Comparison of ENCODE assay signal across 13 cellular contexts in genomic region chr12:40032433-40033259, GRCh38.
DNase-seq lines count a peak whose midpoint lies in the region; ATAC-seq and TF ChIP-seq lines count a peak whose summit lies in the region.
"Had no signal": no experiment of that assay in that cellular context is flagged by ENCODE, and none has a peak within 500 bp of the region (broad histone marks: within the 10 kb centered on the region; RNA-seq: fewer than 3 reads in every experiment).

No MANE protein-coding gene starts in this region.

- WGBS in endodermal cell (ENCODE audit: insufficient coverage in 1 of 2, insufficient read length in 1 of 2), 2 experiments: 67% methylated on average over 5 of the region's 5 CpGs; no CpG with 5 or more reads in 1 of the 2 experiments

- peaks cover 44% of the 10 kb centered on the region for H3K4me1 Mint-ChIP-seq in endodermal cell

- H3K36me3 ChIP-seq in MM.1S (replicated peaks; ENCODE audit: insufficient read depth, low read length) (no peaks in the 10 kb centered on the region), endodermal cell (ENCODE audit: control insufficient read depth, insufficient read depth, low read length) (no peaks in the 10 kb centered on the region), mucosa of stomach (ENCODE audit: control insufficient read depth, insufficient read depth, low read length) (no peaks in the 10 kb centered on the region)
- H3K36me3 ChIP-seq: suprapubic skin had no signal

- H4K20me1 ChIP-seq in MM.1S (ENCODE audit: insufficient read depth, low read length): no peaks in the 10 kb centered on the region

- H3K9me3 Mint-ChIP-seq in endodermal cell: no peaks in the 10 kb centered on the region
- H3K9me3 Mint-ChIP-seq: brain had no signal

- H2AFZ ChIP-seq in MM.1S (ENCODE audit: low read length): peak overlapping the region; percentile 11; the same call in 1 of the 2 replicates

- H3K27me3 Mint-ChIP-seq in endodermal cell (ENCODE audit: insufficient read depth): no peaks in the 10 kb centered on the region
- H3K27me3 Mint-ChIP-seq: brain had no signal

- H3K36me3 Mint-ChIP-seq in endodermal cell (ENCODE audit: low read depth): peaks cover 4% of the 10 kb centered on the region

- H3K4me1 ChIP-seq in MM.1S (ENCODE audit: low read length): 0 out of 2 replicates have a peak, but pooled peaks cover 5% of the 10 kb centered on the region
- H3K4me1 ChIP-seq in endodermal cell (ENCODE audit: control insufficient read depth, insufficient read depth, low read length): peaks cover 20% of the 10 kb centered on the region
- H3K4me1 ChIP-seq in mucosa of stomach (ENCODE audit: control insufficient read depth, insufficient read depth, low read length): peaks cover 12% of the 10 kb centered on the region

- no peaks in the 10 kb centered on the region for H3K79me2 ChIP-seq in MM.1S (ENCODE audit: low read length)

- peak overlapping the region; percentile 62 for H3K27ac Mint-ChIP-seq in endodermal cell

- no peak overlapping the region for H3K4me3 Mint-ChIP-seq in endodermal cell
- H3K4me3 Mint-ChIP-seq: brain had no signal

- H3K9ac ChIP-seq in MM.1S (ENCODE audit: low read length): no peak overlapping the region
- H3K9ac ChIP-seq in endodermal cell (ENCODE audit: extremely low read depth, low read length, poor library complexity, severe bottlenecking): no peak overlapping the region
- H3K9ac ChIP-seq in mucosa of stomach (ENCODE audit: low read length): peak overlapping the region; percentile 22
- H3K9ac ChIP-seq: SK-N-SH had no signal

- DNase-seq in MM.1S: no peak
- peak; percentile 91 for DNase-seq in endodermal cell
- no peak for DNase-seq in activated CD4-positive, CD25-positive, alpha-beta regulatory T cell (lab: John Stamatoyannopoulos, UW)
- no peak for DNase-seq in HuH-7.5 (ENCODE audit: low spot score)
- no peak for DNase-seq in T-helper 2 cell
- DNase-seq: DND-41, foreskin keratinocyte, NCI-H1092, SK-N-SH had no signal

- H3K27me3 ChIP-seq in MM.1S (replicated peaks; ENCODE audit: insufficient read depth, low read length): no peaks in the 10 kb centered on the region
- H3K27me3 ChIP-seq in endodermal cell (ENCODE audit: control insufficient read depth, insufficient read depth, low read length, poor library complexity, severe bottlenecking): no peaks in the 10 kb centered on the region
- H3K27me3 ChIP-seq in mucosa of stomach (ENCODE audit: control insufficient read depth, insufficient read depth, low read length): no peaks in the 10 kb centered on the region
- H3K27me3 ChIP-seq: foreskin keratinocyte, suprapubic skin had no signal

- no peaks in the 10 kb centered on the region for H3K9me2 ChIP-seq in MM.1S (replicated peaks; ENCODE audit: insufficient read depth, low read length)
- H3K9me2 ChIP-seq: SK-N-SH had no signal

- no peak for TF ChIP-seq CTCF in MM.1S (IDR thresholded peaks at IDR 0.05; ENCODE audit: low read length)
- TF ChIP-seq CTCF in endodermal cell (conservative IDR thresholded peaks at IDR 0.05): no peak

- no peaks in the 10 kb centered on the region for H3F3A ChIP-seq in MM.1S (ENCODE audit: insufficient read depth, low read length)

- peak overlapping the region; percentile 43 for H3K4me2 ChIP-seq in MM.1S (ENCODE audit: low read depth, low read length)
- H3K4me2 ChIP-seq: SK-N-SH had no signal

- no peaks in the 10 kb centered on the region for H3K9me3 ChIP-seq in MM.1S (replicated peaks; ENCODE audit: insufficient read depth, low read length)
- H3K9me3 ChIP-seq in endodermal cell (ENCODE audit: control insufficient read depth, low read length): no peaks in the 10 kb centered on the region
- no peaks in the 10 kb centered on the region for H3K9me3 ChIP-seq in mucosa of stomach (ENCODE audit: control insufficient read depth, low read length)
- H3K9me3 ChIP-seq: SK-N-SH, suprapubic skin had no signal

- peak; percentile 12 for ATAC-seq in GM18498 (IDR thresholded peaks at IDR 0.05; ENCODE audit: unreplicated experiment)
- ATAC-seq: foreskin keratinocyte had no signal

- H3K4me3 ChIP-seq in MM.1S (ENCODE audit: low read length): no peak overlapping the region
- H3K4me3 ChIP-seq in endodermal cell (ENCODE audit: low read length): peak overlapping the region; percentile 27
- H3K4me3 ChIP-seq in mucosa of stomach (ENCODE audit: low read length): peak overlapping the region; percentile 12
- H3K4me3 ChIP-seq: suprapubic skin had no signal

- no peak overlapping the region for H3K27ac ChIP-seq in MM.1S (ENCODE audit: low read length)
- H3K27ac ChIP-seq in endodermal cell (ENCODE audit: low read depth, low read length): no peak overlapping the region
- H3K27ac ChIP-seq: foreskin keratinocyte, suprapubic skin had no signal
